25 cellular contexts compared by ENCODE assay signal in genomic region chr7:28937593-28937992, GRCh38. TPM values are rescaled to one million over a fixed set of nuclear protein-coding genes. Genes with fewer than 3 reads are reported as not detected.
"Had no signal": no experiment of that assay in that cellular context is flagged by ENCODE, and none has a peak within 500 bp of the region (broad histone marks: within the 10 kb centered on the region; RNA-seq: fewer than 3 reads in every experiment).

No MANE protein-coding gene starts in this region.

- H3K27me3 ChIP-seq: gastrocnemius medialis, ovary, right lobe of liver, testis, upper lobe of left lung had no signal

- DNase-seq: caudate nucleus; cerebellar nuclear complex; cortex of kidney; effector memory CD8-positive, alpha-beta T cell; erythroblast; foreskin fibroblast; gastrocnemius medialis; head of caudate nucleus; left ventricle myocardium inferior; lower lobe of right lung; naive B cell; ovary; psoas muscle; right lobe of liver; stimulated activated CD4-positive, alpha-beta T cell treated with anti-CD3 and anti-CD28 coated beads, Interleukin-12 subunit alpha, Interleukin-12 subunit beta, amount 100 ng/mL, for 4 hours; stimulated activated CD4-positive, alpha-beta T cell treated with anti-CD3 and anti-CD28 coated beads, Interleukin-1b, Interleukin-23, amount 100 ng/mL, for 48 hours; stimulated activated CD4-positive, alpha-beta T cell treated with anti-CD3 and anti-CD28 coated beads, Interleukin-4, amount 100 ng/mL, for 1 hour; stimulated activated naive CD8-positive, alpha-beta T cell treated with anti-CD3 and anti-CD28 coated beads, Interleukin-15, Interleukin-2, amounts not matched to agents 100 U/mL and 50 U/mL, for 24 hours; testis; tibial artery; upper lobe of left lung had no signal

- H3K9me3 ChIP-seq: gastrocnemius medialis, left ventricle myocardium inferior, lower lobe of right lung, ovary, psoas muscle, right lobe of liver, testis, tibial artery, upper lobe of left lung had no signal

- H3K4me2 ChIP-seq: smooth muscle cell had no signal

- H3K27ac ChIP-seq: gastrocnemius medialis, left ventricle myocardium inferior, lower lobe of right lung, ovary, psoas muscle, right lobe of liver, testis, tibial artery, upper lobe of left lung had no signal

- ATAC-seq: effector memory CD8-positive, alpha-beta T cell; lower lobe of right lung; natural killer cell treated with Interleukin-12 subunit alpha and Interleukin-12 subunit beta and Interleukin-15 and Interleukin-18, amount 100 ng/mL, for 72 hours; stimulated activated effector memory CD8-positive, alpha-beta T cell treated with anti-CD3 and anti-CD28 coated beads, Interleukin-12 subunit alpha, Interleukin-12 subunit beta, amount 100 ng/mL, for 72 hours; stimulated activated naive CD8-positive, alpha-beta T cell treated with anti-CD3 and anti-CD28 coated beads, Interleukin-15, Interleukin-2, amounts not matched to agents 100 U/mL and 50 U/mL, for 24 hours had no signal

- H3K4me1 ChIP-seq: testis had no signal

- H3K36me3 ChIP-seq: gastrocnemius medialis, left ventricle myocardium inferior, lower lobe of right lung, ovary, right lobe of liver, tibial artery, upper lobe of left lung had no signal

- H3K4me3 ChIP-seq: gastrocnemius medialis, left ventricle myocardium inferior, lower lobe of right lung, ovary, psoas muscle, right lobe of liver, smooth muscle cell, testis, tibial artery, upper lobe of left lung had no signal

RNA-seq across cellular contexts. Expression of gene TRIL, which starts 20.5 kb away (rescaled TPM):
- total RNA-seq: mononuclear cell had no signal
